In genomic region chr7:53877688-53878087, GRCh38 we compare ENCODE assay signal across 23 cellular contexts.
"Had no signal": no experiment of that assay in that cellular context is flagged by ENCODE, and none has a peak within 500 bp of the region (broad histone marks: within the 10 kb centered on the region; RNA-seq: fewer than 3 reads in every experiment).

No MANE protein-coding gene starts in this region.

- H3K9me3 ChIP-seq: uterus had no signal

- H3K27ac ChIP-seq: left ventricle myocardium inferior, neural progenitor cell, neutrophil, sigmoid colon, tibial nerve, uterus had no signal

- H3K27me3 ChIP-seq: neural progenitor cell, neutrophil, sigmoid colon, tibial nerve, uterus had no signal

- H3K4me2 ChIP-seq: neural progenitor cell, smooth muscle cell had no signal

- H3K36me3 ChIP-seq: left ventricle myocardium inferior, neural progenitor cell, neutrophil, sigmoid colon, tibial nerve, uterus had no signal

- H3K4me3 ChIP-seq: left ventricle myocardium inferior, lung, neural progenitor cell, sigmoid colon, smooth muscle cell, tibial nerve, uterus had no signal

- DNase-seq: islet precursor cell; left ventricle myocardium inferior; mesendoderm; naive B cell; natural killer cell; nephron progenitor cell; occipital lobe; right cardiac atrium; sigmoid colon; stimulated activated CD4-positive, alpha-beta T cell treated with anti-CD3 and anti-CD28 coated beads, Interleukin-1b, Interleukin-23, amount 100 ng/mL, for 48 hours; stimulated activated CD4-positive, alpha-beta T cell treated with anti-CD3 and anti-CD28 coated beads, Interleukin-2, amount 100 ng/mL, for 48 hours; stimulated activated CD4-positive, alpha-beta T cell treated with anti-CD3 and anti-CD28 coated beads, Interleukin-4, amount 100 ng/mL, for 4 hours; stimulated activated CD8-positive, alpha-beta memory T cell treated with anti-CD3 and anti-CD28 coated beads, Interleukin-4, amount 100 ng/mL, for 48 hours; stimulated activated naive CD4-positive, alpha-beta T cell treated with Interleukin-2 at 50 U/mL for 16 hours; stimulated activated naive CD8-positive, alpha-beta T cell treated with anti-CD3 and anti-CD28 coated beads, Interleukin-15, amount 100 ng/mL, for 72 hours; substantia nigra; uterus had no signal

- H3K9ac ChIP-seq: neural progenitor cell had no signal

- H2AFZ ChIP-seq: neural progenitor cell had no signal

- ATAC-seq: natural killer cell; right cardiac atrium; stimulated activated memory B cell treated with anti-CD40 and anti-IgM and Interleukin-4, amounts not matched to agents 10 μg/mL and 1 μg/mL and 100 μg/mL, for 72 hours; stimulated activated naive CD8-positive, alpha-beta T cell treated with anti-CD3 and anti-CD28 coated beads, Interleukin-15, amount 100 ng/mL, for 72 hours had no signal

- H3K4me1 ChIP-seq: left ventricle myocardium inferior, neural progenitor cell, sigmoid colon, tibial nerve, uterus had no signal
